In genomic region chr13:86826232-86826631, GRCh38 we compare ENCODE assay signal across 24 cellular contexts.
"Had no signal": no experiment of that assay in that cellular context is flagged by ENCODE, and none has a peak within 500 bp of the region (broad histone marks: within the 10 kb centered on the region; RNA-seq: fewer than 3 reads in every experiment).

No MANE protein-coding gene starts in this region.

- H3K9ac ChIP-seq: KMS-11 had no signal

- H2AFZ ChIP-seq: PC-9 had no signal

- H3K4me1 ChIP-seq: Peyer's patch, SJCRH30 had no signal

- H3K9me3 ChIP-seq: Peyer's patch, SJCRH30 had no signal

- H3K4me2 ChIP-seq: KMS-11, PC-9 had no signal

- H3K36me3 ChIP-seq: Peyer's patch, SJCRH30 had no signal

- H3K27ac ChIP-seq: HL-60, KMS-11, PC-9, Peyer's patch, SJCRH30 had no signal

- DNase-seq: NCI-H1092; NCI-H1105 treated with DMSO at 0.1 percent for 48 hours; NCI-H1417 treated with DMSO at 0.1 percent for 48 hours; NCI-H146; NCI-H1694 treated with DMSO at 0.1 percent for 48 hours; NCI-H1930; NCI-H2081; NCI-H2107; NCI-H226; NCI-H446; NCI-H510A; NCI-H524 treated with DMSO at 0.1 percent for 48 hours; NCI-H69; NCI-H774; NK-92 treated with Interleukin-12 subunit alpha and Interleukin-12 subunit beta, amount 100 ng/mL, for 24 hours; PC-9; Peyer's patch; SHP77 treated with DMSO at 0.1 percent for 48 hours; SJCRH30 had no signal

- H3K27me3 ChIP-seq: Peyer's patch, SJCRH30 had no signal

- H3K4me3 ChIP-seq: K562, PC-9, Peyer's patch, SJCRH30 had no signal

- ATAC-seq: K562, Right ventricle myocardium inferior, SK-N-SH treated with all-trans-retinoic acid at 6 μM for 48 hours had no signal
